In genomic region chr3:62500556-62501294, GRCh38 we compare ENCODE assay signal across 21 cellular contexts.
A peak's percentile ranks its signal among the peaks of the same experiment; 100 is the strongest.
DNase-seq lines count a peak whose midpoint lies in the region; ATAC-seq and TF ChIP-seq lines count a peak whose summit lies in the region.
"Had no signal": no experiment of that assay in that cellular context is flagged by ENCODE, and none has a peak within 500 bp of the region (broad histone marks: within the 10 kb centered on the region; RNA-seq: fewer than 3 reads in every experiment).

No MANE protein-coding gene starts in this region.

- H3K4me3 ChIP-seq in right lobe of liver = no peak overlapping the region
- H3K4me3 ChIP-seq: GM23248 had no signal

- no peak overlapping the region for H3K4me3 Mint-ChIP-seq in WTC11
- H3K4me3 Mint-ChIP-seq: CD4-positive, alpha-beta memory T cell; HFFc6 had no signal

- POLR2A ChIA-PET in WTC11 (lab: Charles Lee) = no interaction called here

- H3K27me3 ChIP-seq in right lobe of liver = no peaks in the 10 kb centered on the region

- CTCF ChIA-PET in WTC11 (lab: Charles Lee) = interaction anchor here (0.6 to 1.1 kb wide), 6 partner anchors 29 to 167 kb away, joined by 3 to 4 read pairs (median 3); no protein-coding TSS in a partner anchor

- no peak overlapping the region for H3K27ac ChIP-seq in right lobe of liver
- H3K27ac ChIP-seq: 22Rv1, GM23248 had no signal

- no peaks in the 10 kb centered on the region for H3K9me3 Mint-ChIP-seq in WTC11
- H3K9me3 Mint-ChIP-seq: HFFc6 had no signal

- no peaks in the 10 kb centered on the region for H3K27me3 Mint-ChIP-seq in WTC11 (ENCODE audit: low read depth)
- H3K27me3 Mint-ChIP-seq: CD4-positive, alpha-beta memory T cell had no signal

- H3K36me3 Mint-ChIP-seq in WTC11 = no peaks in the 10 kb centered on the region
- H3K36me3 Mint-ChIP-seq: CD4-positive, alpha-beta memory T cell had no signal

- DNase-seq in DMS 273 (lab: John Stamatoyannopoulos, UW; ENCODE audit: unreplicated experiment) (peak; percentile 42), DMS 273 treated with DMSO at 0.1 percent for 48 hours (lab: John Stamatoyannopoulos, UW) (no peak), LHCN-M2 (ENCODE audit: low read depth) (peak; percentile 1), WTC11 (ENCODE audit: low spot score) (peak; percentile 19), iPS-NIHi11 (ENCODE audit: low spot score) (peak; percentile 41), NCI-H2227 treated with DMSO at 0.1 percent for 48 hours (lab: John Stamatoyannopoulos, UW) (no peak), NCI-H345 (lab: John Stamatoyannopoulos, UW) (no peak), right lobe of liver (no peak)
- DNase-seq: Calu3; CD4-positive, alpha-beta memory T cell; DMS79 treated with DMSO at 0.1 percent for 48 hours; GM23248; HFFc6; IMR-90; Karpas-422; NCI-H187 treated with DMSO at 0.1 percent for 48 hours; NCI-H510A treated with DMSO at 0.1 percent for 48 hours; NK-92 treated with Interleukin-12 subunit alpha and Interleukin-12 subunit beta, amount 100 ng/mL, for 24 hours; RPMI8226; SIG-M5 had no signal

- H3K4me1 Mint-ChIP-seq in WTC11 = peaks cover 11% of the 10 kb centered on the region
- H3K4me1 Mint-ChIP-seq: CD4-positive, alpha-beta memory T cell had no signal

- H3K36me3 ChIP-seq in right lobe of liver = no peaks in the 10 kb centered on the region

- H3K27ac Mint-ChIP-seq in WTC11 = no peak overlapping the region
- H3K27ac Mint-ChIP-seq: CD4-positive, alpha-beta memory T cell; HFFc6 had no signal

- no peak for TF ChIP-seq CTCF in WTC11 (IDR thresholded peaks at IDR 0.05)
- TF ChIP-seq CTCF in right lobe of liver (IDR thresholded peaks at IDR 0.05) = no peak

- intact Hi-C loops in right lobe of liver (cut with DNase I) = no loop called here

- H3K9me3 ChIP-seq in right lobe of liver = no peaks in the 10 kb centered on the region

- no peak for TF ChIP-seq POLR2A in right lobe of liver (IDR thresholded peaks at IDR 0.05)

- 73% methylated on average over 2 of the region's 2 CpGs for WGBS in right lobe of liver (ENCODE audit: insufficient coverage, low coverage, low lambda C conversion rate, missing lambda C conversion rate)

- peak; percentile 90 for ATAC-seq in WTC11
- ATAC-seq in right lobe of liver = no peak

- H3K4me1 ChIP-seq in right lobe of liver = no peaks in the 10 kb centered on the region

TF ChIP-seq in WTC11, 78 proteins besides CTCF, POLR2A, EP300 and RAD21:
- no peak for TF ChIP-seq TP53 (CRISPR knock-in tag; IDR thresholded peaks at IDR 0.05)
- TF ChIP-seq NR2C2 (CRISPR knock-in tag; IDR thresholded peaks at IDR 0.05) = no peak
- TF ChIP-seq, protein P1, sequence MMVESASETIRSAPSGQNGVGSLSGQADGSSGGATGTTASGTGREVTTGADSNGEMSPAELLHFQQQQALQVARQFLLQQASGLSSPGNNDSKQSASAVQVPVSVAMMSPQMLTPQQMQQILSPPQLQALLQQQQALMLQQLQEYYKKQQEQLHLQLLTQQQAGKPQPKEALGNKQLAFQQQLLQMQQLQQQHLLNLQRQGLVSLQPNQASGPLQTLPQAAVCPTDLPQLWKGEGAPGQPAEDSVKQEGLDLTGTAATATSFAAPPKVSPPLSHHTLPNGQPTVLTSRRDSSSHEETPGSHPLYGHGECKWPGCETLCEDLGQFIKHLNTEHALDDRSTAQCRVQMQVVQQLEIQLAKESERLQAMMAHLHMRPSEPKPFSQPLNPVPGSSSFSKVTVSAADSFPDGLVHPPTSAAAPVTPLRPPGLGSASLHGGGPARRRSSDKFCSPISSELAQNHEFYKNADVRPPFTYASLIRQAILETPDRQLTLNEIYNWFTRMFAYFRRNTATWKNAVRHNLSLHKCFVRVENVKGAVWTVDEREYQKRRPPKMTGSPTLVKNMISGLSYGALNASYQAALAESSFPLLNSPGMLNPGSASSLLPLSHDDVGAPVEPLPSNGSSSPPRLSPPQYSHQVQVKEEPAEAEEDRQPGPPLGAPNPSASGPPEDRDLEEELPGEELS (CRISPR knock-in tag; IDR thresholded peaks at IDR 0.05) = no peak
- TF ChIP-seq NR3C1 (CRISPR knock-in tag; conservative IDR thresholded peaks at IDR 0.05; ENCODE audit: low read depth) = no peak
- TF ChIP-seq ZNF121 (CRISPR knock-in tag; IDR thresholded peaks at IDR 0.05) = no peak
- TF ChIP-seq KAT7 (CRISPR knock-in tag; IDR thresholded peaks at IDR 0.05; ENCODE audit: borderline replicate concordance) = no peak
- TF ChIP-seq ATF2 (CRISPR knock-in tag; IDR thresholded peaks at IDR 0.05; ENCODE audit: borderline replicate concordance, low read depth) = no peak
- no peak for TF ChIP-seq NFYB (CRISPR knock-in tag; conservative IDR thresholded peaks at IDR 0.05; ENCODE audit: low read depth)
- no peak for TF ChIP-seq TEAD4 (CRISPR knock-in tag; IDR thresholded peaks at IDR 0.05)
- TF ChIP-seq ETV6 (CRISPR knock-in tag; IDR thresholded peaks at IDR 0.05) = no peak
- TF ChIP-seq ZMAT4 (CRISPR knock-in tag; IDR thresholded peaks at IDR 0.05) = no peak
- TF ChIP-seq ATF1 (CRISPR knock-in tag; IDR thresholded peaks at IDR 0.05) = no peak
- TF ChIP-seq ATF3 (CRISPR knock-in tag; conservative IDR thresholded peaks at IDR 0.05) = no peak
- TF ChIP-seq, protein P2, sequence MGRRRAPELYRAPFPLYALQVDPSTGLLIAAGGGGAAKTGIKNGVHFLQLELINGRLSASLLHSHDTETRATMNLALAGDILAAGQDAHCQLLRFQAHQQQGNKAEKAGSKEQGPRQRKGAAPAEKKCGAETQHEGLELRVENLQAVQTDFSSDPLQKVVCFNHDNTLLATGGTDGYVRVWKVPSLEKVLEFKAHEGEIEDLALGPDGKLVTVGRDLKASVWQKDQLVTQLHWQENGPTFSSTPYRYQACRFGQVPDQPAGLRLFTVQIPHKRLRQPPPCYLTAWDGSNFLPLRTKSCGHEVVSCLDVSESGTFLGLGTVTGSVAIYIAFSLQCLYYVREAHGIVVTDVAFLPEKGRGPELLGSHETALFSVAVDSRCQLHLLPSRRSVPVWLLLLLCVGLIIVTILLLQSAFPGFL (CRISPR knock-in tag; IDR thresholded peaks at IDR 0.05; ENCODE audit: borderline replicate concordance) = no peak

Comparison
In these comparisons a context has a peak if more than half of its experiments do, and no peak if none do; other contexts are left out.
1. DNase-seq: peak in DMS 273 (single experiment), LHCN-M2 (single experiment), WTC11 (single experiment) and iPS-NIHi11 (single experiment); none in DMS 273 treated with DMSO at 0.1 percent for 48 hours (single experiment), NCI-H2227 treated with DMSO at 0.1 percent for 48 hours (single experiment), NCI-H345 (single experiment) and right lobe of liver (0 of 3).